In the genomic region with DNA sequence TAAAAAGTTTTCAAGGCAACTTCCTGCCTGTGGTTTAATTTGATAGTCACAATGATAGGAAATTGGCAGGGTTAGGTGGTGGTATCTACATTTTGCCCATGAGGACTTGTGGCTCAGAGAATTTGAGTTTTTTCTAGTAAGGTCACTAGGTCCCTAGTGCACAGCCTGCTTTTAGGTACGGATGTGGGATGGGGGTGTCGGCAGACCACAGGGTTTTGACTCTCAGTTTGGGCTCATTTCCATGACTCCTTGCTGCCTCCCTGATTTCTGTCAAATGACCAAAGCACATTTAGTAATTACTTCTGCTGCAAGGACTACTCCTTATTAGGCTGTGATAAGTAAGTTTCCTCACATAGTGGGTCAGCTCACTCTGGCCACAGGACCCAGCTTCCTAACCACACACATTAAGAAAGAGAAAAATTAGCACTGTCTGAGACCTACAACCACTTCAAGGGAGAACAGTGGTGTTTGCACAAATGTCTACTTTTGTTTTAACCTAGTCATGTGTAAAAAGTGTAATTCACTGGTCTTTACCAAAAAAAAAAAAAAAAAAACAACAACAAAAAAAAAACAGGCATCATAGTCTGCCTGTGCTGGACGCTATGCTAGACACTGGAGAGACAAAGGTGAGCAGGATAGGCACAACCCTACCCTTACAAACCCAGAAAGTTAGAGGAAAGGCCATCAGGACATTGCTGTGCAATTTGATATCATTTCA, we compare ENCODE assay signal across 8 cellular contexts.
A peak's percentile ranks its signal among the peaks of the same experiment; 100 is the strongest.
DNase-seq lines count a peak whose midpoint lies in the region; ATAC-seq and TF ChIP-seq lines count a peak whose summit lies in the region.

No MANE protein-coding gene starts in this region.

- peaks cover 9% of the 10 kb centered on the region for H3K4me1 Mint-ChIP-seq in nephron

- H3K4me3 Mint-ChIP-seq in nephron = peak overlapping the region in 2 of 3 experiments; percentile 17 to 19

- ATAC-seq in HG03442 (IDR thresholded peaks at IDR 0.05; ENCODE audit: unreplicated experiment) (peak; percentile 22), GM18858 (IDR thresholded peaks at IDR 0.05; ENCODE audit: unreplicated experiment) (no peak)

- H3K9me3 Mint-ChIP-seq in nephron = no peaks in the 10 kb centered on the region

- H3K27ac Mint-ChIP-seq in nephron = no peak overlapping the region

- CTCF ChIA-PET in RWPE1 (lab: Yijun Ruan, JAX) = no interaction called here

- H3K36me3 Mint-ChIP-seq in nephron (ENCODE audit: low read depth) = peaks cover 12% of the 10 kb centered on the region

- in situ Hi-C loops in GM13977 (cut with MboI; ENCODE audit: low pct_unique_long_range_greater_than_20kb, low sequenced_read_pairs, unreplicated experiment) (loop anchor here (5.0 to 10.0 kb wide), 2 partner anchors 61 to 119 kb away; no protein-coding TSS in a partner anchor), ACHN (cut with HindIII; ENCODE audit: low pct_ligation_motif_present, low pct_unique_long_range_greater_than_20kb, low sequenced_read_pairs) (no loop called here)

- peaks cover 15% of the 10 kb centered on the region for H3K27me3 Mint-ChIP-seq in nephron (ENCODE audit: low read depth)

- no peak for TF ChIP-seq CTCF in GM13977 (IDR thresholded peaks at IDR 0.05; ENCODE audit: extremely low read depth, insufficient read depth, missing control alignments)
- TF ChIP-seq CTCF in nephron (IDR thresholded peaks at IDR 0.05; ENCODE audit: unreplicated experiment in 3 of 3) = no peak
- no peak for TF ChIP-seq CTCF in RWPE1 (conservative IDR thresholded peaks at IDR 0.05; ENCODE audit: low read depth)

- POLR2A ChIA-PET in RWPE1 (lab: Yijun Ruan, JAX; ENCODE audit: low non-redundant PET) = no interaction called here

- peak; percentile 41 for DNase-seq in GM13977 (ENCODE audit: low spot score)
- DNase-seq in activated CD4-positive, alpha-beta T cell treated with anti-CD3 and anti-CD28 coated beads, Interleukin-2, amount 50 U/mL, for 48 hours = peak; percentile 50 to 62
- DNase-seq in ACHN = no peak
- no peak for DNase-seq in RWPE1 (ENCODE audit: low spot score)
- no peak for DNase-seq in superior temporal gyrus (ENCODE audit: extremely low spot score)

- no peak overlapping the region for H3K27ac ChIP-seq in RWPE1

Comparison
In these comparisons a context has a peak if more than half of its experiments do, and no peak if none do; other contexts are left out.
1. DNase-seq: peak in GM13977 (single experiment) and activated CD4-positive, alpha-beta T cell treated with anti-CD3 and anti-CD28 coated beads, Interleukin-2, amount 50 U/mL, for 48 hours (2 of 2); none in ACHN (single experiment), RWPE1 (single experiment) and superior temporal gyrus (single experiment).